In genomic region chr17:31413871-31414589, GRCh38 we compare ENCODE assay signal across 12 cellular contexts. TPM values are rescaled to one million over a fixed set of nuclear protein-coding genes. Genes with fewer than 3 reads are reported as not detected.
A peak's percentile ranks its signal among the peaks of the same experiment; 100 is the strongest.
DNase-seq lines count a peak whose midpoint lies in the region; ATAC-seq and TF ChIP-seq lines count a peak whose summit lies in the region.
"Had no signal": no experiment of that assay in that cellular context is flagged by ENCODE, and none has a peak within 500 bp of the region (broad histone marks: within the 10 kb centered on the region; RNA-seq: fewer than 3 reads in every experiment).

No MANE protein-coding gene starts in this region.

- no peaks in the 10 kb centered on the region for H3K4me1 ChIP-seq in endodermal cell (ENCODE audit: control insufficient read depth, insufficient read depth, low read length)

- H3K27me3 ChIP-seq in endodermal cell (ENCODE audit: control insufficient read depth, insufficient read depth, low read length, poor library complexity, severe bottlenecking): no peaks in the 10 kb centered on the region

- no peaks in the 10 kb centered on the region for H3K9me3 ChIP-seq in endodermal cell (ENCODE audit: control insufficient read depth, low read length)
- H3K9me3 ChIP-seq: thoracic aorta had no signal

- H3K9me3 Mint-ChIP-seq in endodermal cell: no peaks in the 10 kb centered on the region
- no peaks in the 10 kb centered on the region for H3K9me3 Mint-ChIP-seq in activated naive CD4-positive, alpha-beta T cell treated with anti-CD3 and anti-CD28 coated beads for 36 hours
- H3K9me3 Mint-ChIP-seq: T-helper 2 cell treated with Interferon-gamma antibody and Interleukin-4, amounts not matched to agents 5 μg/mL and 100 μg/mL, for 36 hours had no signal

- no peak overlapping the region for H3K4me3 Mint-ChIP-seq in endodermal cell
- H3K4me3 Mint-ChIP-seq in activated naive CD4-positive, alpha-beta T cell treated with anti-CD3 and anti-CD28 coated beads for 36 hours: no peak overlapping the region
- H3K4me3 Mint-ChIP-seq: T-helper 2 cell treated with Interferon-gamma antibody and Interleukin-4, amounts not matched to agents 5 μg/mL and 100 μg/mL, for 36 hours had no signal

- no peak overlapping the region for H3K9ac ChIP-seq in endodermal cell (ENCODE audit: extremely low read depth, low read length, poor library complexity, severe bottlenecking)

- peaks cover 7% of the 10 kb centered on the region for H3K4me1 Mint-ChIP-seq in endodermal cell
- H3K4me1 Mint-ChIP-seq in activated naive CD4-positive, alpha-beta T cell treated with anti-CD3 and anti-CD28 coated beads for 36 hours (ENCODE audit: low read depth): no peaks in the 10 kb centered on the region

- DNase-seq in Ammon's horn (ENCODE audit: low spot score) (peak; percentile 95), MV-4-11 (lab: John Stamatoyannopoulos, UW) (peak; percentile 28), endodermal cell (no peak), middle frontal gyrus (ENCODE audit: extremely low spot score, low spot score) (peak; percentile 79), T-helper 2 cell (no peak)
- no peak for DNase-seq in activated naive CD4-positive, alpha-beta T cell treated with anti-CD3 and anti-CD28 coated beads for 36 hours
- DNase-seq: activated naive CD4-positive, alpha-beta T cell treated with Interleukin-2 at 50 U/mL for 16 hours; NCI-H2081 treated with DMSO at 0.1 percent for 48 hours had no signal

- no peaks in the 10 kb centered on the region for H3K36me3 Mint-ChIP-seq in endodermal cell (ENCODE audit: low read depth)
- H3K36me3 Mint-ChIP-seq in activated naive CD4-positive, alpha-beta T cell treated with anti-CD3 and anti-CD28 coated beads for 36 hours (ENCODE audit: low read depth): no peaks in the 10 kb centered on the region

- no peaks in the 10 kb centered on the region for H3K27me3 Mint-ChIP-seq in endodermal cell (ENCODE audit: insufficient read depth)
- H3K27me3 Mint-ChIP-seq in activated naive CD4-positive, alpha-beta T cell treated with anti-CD3 and anti-CD28 coated beads for 36 hours (ENCODE audit: low read depth): no peaks in the 10 kb centered on the region

- H3K36me3 ChIP-seq in endodermal cell (ENCODE audit: control insufficient read depth, insufficient read depth, low read length): no peaks in the 10 kb centered on the region
- H3K36me3 ChIP-seq: thoracic aorta had no signal

- no peak for TF ChIP-seq CTCF in endodermal cell (conservative IDR thresholded peaks at IDR 0.05)

- WGBS in endodermal cell (ENCODE audit: insufficient coverage in 1 of 2, insufficient read length in 1 of 2), 2 experiments: 62 to 77% methylated on average over 10 to 12 of the region's 12 CpGs

- intact Hi-C loops in activated naive CD4-positive, alpha-beta T cell treated with anti-CD3 and anti-CD28 coated beads for 36 hours (cut with micrococcal nuclease): no loop called here

- peak overlapping the region; percentile 24 for H3K27ac ChIP-seq in endodermal cell (ENCODE audit: low read depth, low read length)
- H3K27ac ChIP-seq: thoracic aorta had no signal

- no peak for ATAC-seq in HG02970 (IDR thresholded peaks at IDR 0.05; ENCODE audit: low FRiP score, unreplicated experiment)
- no peak for ATAC-seq in GM18858 (IDR thresholded peaks at IDR 0.05; ENCODE audit: unreplicated experiment)

- no peak overlapping the region for H3K27ac Mint-ChIP-seq in endodermal cell
- no peak overlapping the region for H3K27ac Mint-ChIP-seq in activated naive CD4-positive, alpha-beta T cell treated with anti-CD3 and anti-CD28 coated beads for 36 hours
- H3K27ac Mint-ChIP-seq: T-helper 2 cell treated with Interferon-gamma antibody and Interleukin-4, amounts not matched to agents 5 μg/mL and 100 μg/mL, for 36 hours had no signal

- CTCF ChIA-PET in activated naive CD4-positive, alpha-beta T cell treated with anti-CD3 and anti-CD28 coated beads for 36 hours (lab: Charles Lee): interaction anchor here (0.6 kb wide), 1 partner anchor 12 kb away, joined by 3 read pairs; no protein-coding TSS in a partner anchor

- H3K4me3 ChIP-seq in endodermal cell (ENCODE audit: low read length): no peak overlapping the region
- H3K4me3 ChIP-seq: thoracic aorta had no signal

RNA-seq across cellular contexts. Expression of gene RAB11FIP4, which starts 22.6 kb away (rescaled TPM):
- 10 to 100 TPM; 35.6 to 62.2 TPM for total RNA-seq in endodermal cell
- 12.5 TPM for polyA plus RNA-seq in endodermal cell (2013, experiment 1 of 2)
- 12.2 TPM for polyA plus RNA-seq in endodermal cell (2013, experiment 2 of 2)
- 10 to 100 TPM; 31.3 to 33.1 TPM for total RNA-seq in activated naive CD4-positive, alpha-beta T cell treated with anti-CD3 and anti-CD28 coated beads for 36 hours

Comparison
In these comparisons a context has a peak if more than half of its experiments do, and no peak if none do; other contexts are left out.
1. DNase-seq: peak in Ammon's horn (single experiment), MV-4-11 (single experiment) and middle frontal gyrus (single experiment); none in endodermal cell (single experiment), T-helper 2 cell (0 of 5) and activated naive CD4-positive, alpha-beta T cell treated with anti-CD3 and anti-CD28 coated beads for 36 hours (single experiment).